8 cellular contexts compared by ENCODE assay signal in the genomic region with DNA sequence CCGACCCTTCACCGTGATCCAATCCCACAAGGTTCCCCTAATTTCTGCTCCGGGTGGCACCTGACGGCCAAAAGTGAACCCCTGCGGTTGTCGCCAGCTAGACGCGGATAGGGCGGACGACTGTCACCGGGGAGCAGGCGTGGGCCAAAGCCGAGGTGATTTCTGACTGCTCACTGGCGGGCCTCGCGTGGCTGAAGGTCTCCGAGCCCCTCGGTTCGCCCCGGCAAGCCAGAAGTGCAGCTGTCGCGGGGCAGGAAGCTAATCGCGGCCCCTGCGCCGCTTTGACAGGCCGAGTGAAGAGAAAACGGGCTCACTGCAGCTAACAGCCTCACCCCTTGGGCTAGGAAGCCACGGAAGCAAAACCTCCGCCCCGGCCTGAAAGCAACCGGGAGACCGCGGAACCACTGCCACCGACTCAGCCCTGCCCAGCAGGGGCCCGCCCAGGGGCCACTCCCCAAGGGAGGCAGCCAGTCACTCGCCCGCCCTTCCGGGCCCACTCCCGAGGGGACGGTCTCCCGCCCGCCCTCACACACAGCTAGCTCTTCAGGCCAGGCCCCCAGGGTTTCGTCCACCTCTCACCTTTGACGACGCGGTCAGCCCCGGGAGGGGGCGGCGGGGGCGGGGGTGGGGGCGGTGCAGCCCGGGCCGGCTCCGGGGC.
A peak's percentile ranks its signal among the peaks of the same experiment; 100 is the strongest.
DNase-seq lines count a peak whose midpoint lies in the region; ATAC-seq and TF ChIP-seq lines count a peak whose summit lies in the region.

No MANE protein-coding gene starts in this region.

- peak overlapping the region; percentile 77 for H3K9ac ChIP-seq in HUES48 (ENCODE audit: low read depth, low read length)

- H3K4me1 ChIP-seq in HUES48 (ENCODE audit: control insufficient read depth, insufficient read depth, low read length), result peaks cover 12% of the 10 kb centered on the region; the same call in 1 of the 2 replicates

- peaks cover 43% of the 10 kb centered on the region for H3K4me1 Mint-ChIP-seq in nephron progenitor cell
- H3K4me1 Mint-ChIP-seq in stimulated activated naive CD8-positive, alpha-beta T cell treated with anti-CD3 and anti-CD28 coated beads, Interleukin-15, Interleukin-2, amounts not matched to agents 100 ng/mL and 50 ng/mL, for 24 hours (ENCODE audit: low read depth), result peaks cover 45% of the 10 kb centered on the region

- no peaks in the 10 kb centered on the region for H3K9me3 ChIP-seq in HUES48 (ENCODE audit: control insufficient read depth, insufficient read depth, low read length)

- peaks cover 25% of the 10 kb centered on the region for H3K36me3 ChIP-seq in HUES48 (ENCODE audit: control insufficient read depth, insufficient read depth, low read length)

- ATAC-seq in GM21447 (IDR thresholded peaks at IDR 0.05; ENCODE audit: unreplicated experiment), result peak; percentile 89

- peak overlapping the region; percentile 97 for H3K27ac Mint-ChIP-seq in nephron progenitor cell
- peak overlapping the region; percentile 92 for H3K27ac Mint-ChIP-seq in stimulated activated naive CD8-positive, alpha-beta T cell treated with anti-CD3 and anti-CD28 coated beads, Interleukin-15, Interleukin-2, amounts not matched to agents 100 ng/mL and 50 ng/mL, for 24 hours

- no peaks in the 10 kb centered on the region for H3K27me3 ChIP-seq in HUES48 (ENCODE audit: control insufficient read depth, insufficient read depth, low read length)

- H3K4me3 ChIP-seq in HUES48 (ENCODE audit: low read depth, low read length) (peak overlapping the region; percentile 99), fibroblast of mammary gland (ENCODE audit: control insufficient read depth, low read depth, low read length) (peak overlapping the region; percentile 84)

- DNase-seq in DMS153 treated with DMSO at 0.1 percent for 48 hours (lab: John Stamatoyannopoulos, UW; ENCODE audit: unreplicated experiment), result peak; percentile 76
- peak; percentile 84 for DNase-seq in RKO (ENCODE audit: low spot score)
- peak; percentile 78 to 84 for DNase-seq in activated T-helper 1 cell treated with anti-CD3 and anti-CD28 coated beads, Interleukin-2, amount 50 U/mL, for 16 hours (ENCODE audit: low read depth in 1 of 2, low spot score in 1 of 2)
- peak; percentile 86 for DNase-seq in fibroblast of mammary gland (ENCODE audit: low read depth)
- peak; percentile 73 for DNase-seq in nephron progenitor cell

- peak overlapping the region; percentile 92 for H3K4me3 Mint-ChIP-seq in nephron progenitor cell
- peak overlapping the region; percentile 96 for H3K4me3 Mint-ChIP-seq in stimulated activated naive CD8-positive, alpha-beta T cell treated with anti-CD3 and anti-CD28 coated beads, Interleukin-15, Interleukin-2, amounts not matched to agents 100 ng/mL and 50 ng/mL, for 24 hours

- H3K27ac ChIP-seq in HUES48 (ENCODE audit: low read depth, low read length), result peak overlapping the region; percentile 95

- no peak for TF ChIP-seq CTCF in fibroblast of mammary gland (conservative IDR thresholded peaks at IDR 0.05; ENCODE audit: control insufficient read depth, insufficient read depth, low read depth, low read length)
- TF ChIP-seq CTCF in nephron progenitor cell (IDR thresholded peaks at IDR 0.05), result no peak

- H3K9me3 Mint-ChIP-seq in nephron progenitor cell, result no peaks in the 10 kb centered on the region
- no peaks in the 10 kb centered on the region for H3K9me3 Mint-ChIP-seq in stimulated activated naive CD8-positive, alpha-beta T cell treated with anti-CD3 and anti-CD28 coated beads, Interleukin-15, Interleukin-2, amounts not matched to agents 100 ng/mL and 50 ng/mL, for 24 hours

- H3K36me3 Mint-ChIP-seq in nephron progenitor cell (ENCODE audit: low read depth), result peaks cover 48% of the 10 kb centered on the region
- peaks cover 4% of the 10 kb centered on the region for H3K36me3 Mint-ChIP-seq in stimulated activated naive CD8-positive, alpha-beta T cell treated with anti-CD3 and anti-CD28 coated beads, Interleukin-15, Interleukin-2, amounts not matched to agents 100 ng/mL and 50 ng/mL, for 24 hours (ENCODE audit: low read depth)

- peaks cover 2% of the 10 kb centered on the region for H3K27me3 Mint-ChIP-seq in nephron progenitor cell (ENCODE audit: low read depth, poor library complexity)
- no peaks in the 10 kb centered on the region for H3K27me3 Mint-ChIP-seq in stimulated activated naive CD8-positive, alpha-beta T cell treated with anti-CD3 and anti-CD28 coated beads, Interleukin-15, Interleukin-2, amounts not matched to agents 100 ng/mL and 50 ng/mL, for 24 hours

Comparison
In these comparisons a context has a peak if more than half of its experiments do, and no peak if none do; other contexts are left out.
1. Peak in every context shown above with its lines: DNase-seq, ATAC-seq, H3K4me3 ChIP-seq and H3K27ac ChIP-seq.